In the genomic region with DNA sequence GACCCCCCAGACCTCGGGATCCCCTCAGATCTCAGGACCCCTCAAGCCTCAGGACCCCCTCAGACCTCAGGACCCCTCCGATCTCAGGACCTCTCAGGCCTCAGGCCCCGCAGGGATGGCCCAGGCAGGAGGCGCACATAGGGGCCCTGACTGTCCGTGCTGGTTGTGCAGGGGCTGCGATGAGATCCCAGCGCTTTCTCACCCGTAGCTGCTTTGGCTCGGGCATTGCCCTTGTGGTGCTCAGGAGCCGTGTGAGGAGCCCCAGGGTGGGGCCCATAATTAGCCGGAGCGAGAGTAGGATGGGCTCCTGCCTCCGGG, we compare ENCODE assay signal across 1 cellular context.
A peak's percentile ranks its signal among the peaks of the same experiment; 100 is the strongest.
TF ChIP-seq lines count a peak whose summit lies in the region.

No MANE protein-coding gene starts in this region.

TF ChIP-seq in HepG2, 621 proteins besides CTCF, POLR2A, EP300 and RAD21 (continued from another document and continues in another):
- TF ChIP-seq, protein P1, sequence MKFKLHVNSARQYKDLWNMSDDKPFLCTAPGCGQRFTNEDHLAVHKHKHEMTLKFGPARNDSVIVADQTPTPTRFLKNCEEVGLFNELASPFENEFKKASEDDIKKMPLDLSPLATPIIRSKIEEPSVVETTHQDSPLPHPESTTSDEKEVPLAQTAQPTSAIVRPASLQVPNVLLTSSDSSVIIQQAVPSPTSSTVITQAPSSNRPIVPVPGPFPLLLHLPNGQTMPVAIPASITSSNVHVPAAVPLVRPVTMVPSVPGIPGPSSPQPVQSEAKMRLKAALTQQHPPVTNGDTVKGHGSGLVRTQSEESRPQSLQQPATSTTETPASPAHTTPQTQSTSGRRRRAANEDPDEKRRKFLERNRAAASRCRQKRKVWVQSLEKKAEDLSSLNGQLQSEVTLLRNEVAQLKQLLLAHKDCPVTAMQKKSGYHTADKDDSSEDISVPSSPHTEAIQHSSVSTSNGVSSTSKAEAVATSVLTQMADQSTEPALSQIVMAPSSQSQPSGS (CRISPR knock-in tag; IDR thresholded peaks at IDR 0.05) = no peak
- no peak for TF ChIP-seq ZNF788 (CRISPR knock-in tag; IDR thresholded peaks at IDR 0.05; ENCODE audit: borderline replicate concordance)
- TF ChIP-seq ZNF547 (CRISPR knock-in tag; IDR thresholded peaks at IDR 0.05) = 0 out of 2 replicates have a peak, but pooled peaks have one; percentile 11
- TF ChIP-seq GABPB1 (CRISPR knock-in tag; IDR thresholded peaks at IDR 0.05) = no peak
- no peak for TF ChIP-seq HCFC1 (IDR thresholded peaks at IDR 0.05; ENCODE audit: low read depth, low read length)
- TF ChIP-seq ZMYM2 (CRISPR knock-in tag; IDR thresholded peaks at IDR 0.05) = no peak
- no peak for TF ChIP-seq RAD51 (IDR thresholded peaks at IDR 0.05; ENCODE audit: borderline replicate concordance)
- TF ChIP-seq AFF4 (CRISPR knock-in tag; IDR thresholded peaks at IDR 0.05) = no peak
- TF ChIP-seq AGO2 (optimal IDR thresholded peaks at IDR 0.05; ENCODE audit: low read depth, low read length) = peak; percentile 57
- TF ChIP-seq, protein P2, sequence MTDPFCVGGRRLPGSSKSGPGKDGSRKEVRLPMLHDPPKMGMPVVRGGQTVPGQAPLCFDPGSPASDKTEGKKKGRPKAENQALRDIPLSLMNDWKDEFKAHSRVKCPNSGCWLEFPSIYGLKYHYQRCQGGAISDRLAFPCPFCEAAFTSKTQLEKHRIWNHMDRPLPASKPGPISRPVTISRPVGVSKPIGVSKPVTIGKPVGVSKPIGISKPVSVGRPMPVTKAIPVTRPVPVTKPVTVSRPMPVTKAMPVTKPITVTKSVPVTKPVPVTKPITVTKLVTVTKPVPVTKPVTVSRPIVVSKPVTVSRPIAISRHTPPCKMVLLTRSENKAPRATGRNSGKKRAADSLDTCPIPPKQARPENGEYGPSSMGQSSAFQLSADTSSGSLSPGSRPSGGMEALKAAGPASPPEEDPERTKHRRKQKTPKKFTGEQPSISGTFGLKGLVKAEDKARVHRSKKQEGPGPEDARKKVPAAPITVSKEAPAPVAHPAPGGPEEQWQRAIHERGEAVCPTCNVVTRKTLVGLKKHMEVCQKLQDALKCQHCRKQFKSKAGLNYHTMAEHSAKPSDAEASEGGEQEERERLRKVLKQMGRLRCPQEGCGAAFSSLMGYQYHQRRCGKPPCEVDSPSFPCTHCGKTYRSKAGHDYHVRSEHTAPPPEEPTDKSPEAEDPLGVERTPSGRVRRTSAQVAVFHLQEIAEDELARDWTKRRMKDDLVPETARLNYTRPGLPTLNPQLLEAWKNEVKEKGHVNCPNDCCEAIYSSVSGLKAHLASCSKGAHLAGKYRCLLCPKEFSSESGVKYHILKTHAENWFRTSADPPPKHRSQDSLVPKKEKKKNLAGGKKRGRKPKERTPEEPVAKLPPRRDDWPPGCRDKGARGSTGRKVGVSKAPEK (CRISPR knock-in tag; IDR thresholded peaks at IDR 0.05; ENCODE audit: borderline replicate concordance) = no peak
- no peak for TF ChIP-seq ZSCAN22 (CRISPR knock-in tag; IDR thresholded peaks at IDR 0.05)
- no peak for TF ChIP-seq ZSCAN20 (CRISPR knock-in tag; IDR thresholded peaks at IDR 0.05; ENCODE audit: borderline replicate concordance)
- no peak for TF ChIP-seq ZBTB10 (CRISPR knock-in tag; IDR thresholded peaks at IDR 0.05; ENCODE audit: borderline replicate concordance)
- TF ChIP-seq ZBTB38 (CRISPR knock-in tag; IDR thresholded peaks at IDR 0.05) = peak; percentile 50; the same call in 1 of the 2 replicates
- 0 out of 2 replicates have a peak, but pooled peaks have one; percentile 14 for TF ChIP-seq AHR (CRISPR knock-in tag; IDR thresholded peaks at IDR 0.05)
- TF ChIP-seq SIN3B (IDR thresholded peaks at IDR 0.05; ENCODE audit: low read length) = no peak
- TF ChIP-seq TRIM24 (CRISPR knock-in tag; IDR thresholded peaks at IDR 0.05) = no peak
- TF ChIP-seq MXI1 (IDR thresholded peaks at IDR 0.05; ENCODE audit: borderline replicate concordance, low read depth, low read length) = no peak
- TF ChIP-seq ZNF841 (CRISPR knock-in tag; IDR thresholded peaks at IDR 0.05; ENCODE audit: borderline replicate concordance) = no peak
- TF ChIP-seq, protein P3, sequence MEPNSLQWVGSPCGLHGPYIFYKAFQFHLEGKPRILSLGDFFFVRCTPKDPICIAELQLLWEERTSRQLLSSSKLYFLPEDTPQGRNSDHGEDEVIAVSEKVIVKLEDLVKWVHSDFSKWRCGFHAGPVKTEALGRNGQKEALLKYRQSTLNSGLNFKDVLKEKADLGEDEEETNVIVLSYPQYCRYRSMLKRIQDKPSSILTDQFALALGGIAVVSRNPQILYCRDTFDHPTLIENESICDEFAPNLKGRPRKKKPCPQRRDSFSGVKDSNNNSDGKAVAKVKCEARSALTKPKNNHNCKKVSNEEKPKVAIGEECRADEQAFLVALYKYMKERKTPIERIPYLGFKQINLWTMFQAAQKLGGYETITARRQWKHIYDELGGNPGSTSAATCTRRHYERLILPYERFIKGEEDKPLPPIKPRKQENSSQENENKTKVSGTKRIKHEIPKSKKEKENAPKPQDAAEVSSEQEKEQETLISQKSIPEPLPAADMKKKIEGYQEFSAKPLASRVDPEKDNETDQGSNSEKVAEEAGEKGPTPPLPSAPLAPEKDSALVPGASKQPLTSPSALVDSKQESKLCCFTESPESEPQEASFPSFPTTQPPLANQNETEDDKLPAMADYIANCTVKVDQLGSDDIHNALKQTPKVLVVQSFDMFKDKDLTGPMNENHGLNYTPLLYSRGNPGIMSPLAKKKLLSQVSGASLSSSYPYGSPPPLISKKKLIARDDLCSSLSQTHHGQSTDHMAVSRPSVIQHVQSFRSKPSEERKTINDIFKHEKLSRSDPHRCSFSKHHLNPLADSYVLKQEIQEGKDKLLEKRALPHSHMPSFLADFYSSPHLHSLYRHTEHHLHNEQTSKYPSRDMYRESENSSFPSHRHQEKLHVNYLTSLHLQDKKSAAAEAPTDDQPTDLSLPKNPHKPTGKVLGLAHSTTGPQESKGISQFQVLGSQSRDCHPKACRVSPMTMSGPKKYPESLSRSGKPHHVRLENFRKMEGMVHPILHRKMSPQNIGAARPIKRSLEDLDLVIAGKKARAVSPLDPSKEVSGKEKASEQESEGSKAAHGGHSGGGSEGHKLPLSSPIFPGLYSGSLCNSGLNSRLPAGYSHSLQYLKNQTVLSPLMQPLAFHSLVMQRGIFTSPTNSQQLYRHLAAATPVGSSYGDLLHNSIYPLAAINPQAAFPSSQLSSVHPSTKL (CRISPR knock-in tag; IDR thresholded peaks at IDR 0.05) = no peak
- TF ChIP-seq ZNF530 (CRISPR knock-in tag; IDR thresholded peaks at IDR 0.05; ENCODE audit: low read depth) = no peak
- TF ChIP-seq ZNF737 (CRISPR knock-in tag; IDR thresholded peaks at IDR 0.05; ENCODE audit: borderline replicate concordance) = no peak
- no peak for TF ChIP-seq ZNF746 (CRISPR knock-in tag; IDR thresholded peaks at IDR 0.05)
- TF ChIP-seq ZNF407 (CRISPR knock-in tag; IDR thresholded peaks at IDR 0.05; ENCODE audit: not compliant biosample characterization) = peak; percentile 24
- TF ChIP-seq, protein P4, sequence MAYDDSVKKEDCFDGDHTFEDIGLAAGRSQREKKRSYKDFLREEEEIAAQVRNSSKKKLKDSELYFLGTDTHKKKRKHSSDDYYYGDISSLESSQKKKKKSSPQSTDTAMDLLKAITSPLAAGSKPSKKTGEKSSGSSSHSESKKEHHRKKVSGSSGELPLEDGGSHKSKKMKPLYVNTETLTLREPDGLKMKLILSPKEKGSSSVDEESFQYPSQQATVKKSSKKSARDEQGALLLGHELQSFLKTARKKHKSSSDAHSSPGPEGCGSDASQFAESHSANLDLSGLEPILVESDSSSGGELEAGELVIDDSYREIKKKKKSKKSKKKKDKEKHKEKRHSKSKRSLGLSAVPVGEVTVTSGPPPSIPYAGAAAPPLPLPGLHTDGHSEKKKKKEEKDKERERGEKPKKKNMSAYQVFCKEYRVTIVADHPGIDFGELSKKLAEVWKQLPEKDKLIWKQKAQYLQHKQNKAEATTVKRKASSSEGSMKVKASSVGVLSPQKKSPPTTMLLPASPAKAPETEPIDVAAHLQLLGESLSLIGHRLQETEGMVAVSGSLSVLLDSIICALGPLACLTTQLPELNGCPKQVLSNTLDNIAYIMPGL (CRISPR knock-in tag; IDR thresholded peaks at IDR 0.05; ENCODE audit: borderline replicate concordance in 1 of 2, low read depth in 1 of 2) = peak; percentile 10 to 28; a peak in 1 of 4 replicates
- no peak for TF ChIP-seq SOX6 (IDR thresholded peaks at IDR 0.05)
- TF ChIP-seq SOX6 (CRISPR knock-in tag; IDR thresholded peaks at IDR 0.05) = no peak
- no peak for TF ChIP-seq ETV6 (CRISPR knock-in tag; conservative IDR thresholded peaks at IDR 0.05)
